Comparison of ENCODE assay signal across 25 cellular contexts in the genomic region with DNA sequence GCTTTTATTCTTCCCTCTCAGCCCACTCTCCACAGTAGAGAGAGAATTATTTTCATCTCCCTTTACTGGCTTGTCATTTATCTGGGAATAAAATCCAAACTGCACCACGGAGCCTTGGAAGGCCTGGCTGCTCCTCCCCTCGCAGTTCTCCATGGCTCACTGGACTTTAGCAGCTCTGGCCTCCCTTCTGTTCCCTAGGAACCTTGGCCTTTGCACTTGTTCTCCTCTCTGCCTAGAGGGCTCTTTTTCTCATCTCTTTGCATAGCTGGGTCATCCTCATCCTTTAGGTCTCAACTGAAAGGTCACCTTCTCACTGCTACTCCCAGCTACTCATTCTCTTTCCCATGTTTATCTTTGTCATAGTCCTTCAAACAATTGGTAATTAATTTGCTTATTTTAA.
"Had no signal": no experiment of that assay in that cellular context is flagged by ENCODE, and none has a peak within 500 bp of the region (broad histone marks: within the 10 kb centered on the region; RNA-seq: fewer than 3 reads in every experiment).

No MANE protein-coding gene starts in this region.

- H3K4me1 ChIP-seq: gastrocnemius medialis, pancreas, thyroid gland had no signal

- H3K4me2 ChIP-seq: smooth muscle cell had no signal

- H3K27ac ChIP-seq: epithelial cell of prostate, gastrocnemius medialis, pancreas, stomach, thyroid gland had no signal

- H3K27ac Mint-ChIP-seq: endodermal cell; mesothelial cell of epicardium; naive thymus-derived CD4-positive, alpha-beta T cell; nephron had no signal

- ATAC-seq: esophagus mucosa; gastrocnemius medialis; left lobe of liver; mucosa of descending colon; naive thymus-derived CD4-positive, alpha-beta T cell; pancreas; sciatic nerve had no signal

- H3K27me3 Mint-ChIP-seq: naive thymus-derived CD4-positive, alpha-beta T cell had no signal

- DNase-seq: effector CD8-positive, alpha-beta T cell; endodermal cell; foreskin fibroblast; gastrocnemius medialis; mesenchymal stem cell; mucosa of descending colon; naive thymus-derived CD4-positive, alpha-beta T cell; pancreas; stimulated activated CD4-positive, alpha-beta T cell treated with anti-CD3 and anti-CD28 coated beads, Interleukin-12 subunit alpha, Interleukin-12 subunit beta, amount 100 ng/mL, for 4 hours; stimulated activated CD4-positive, alpha-beta T cell treated with anti-CD3 and anti-CD28 coated beads, Interleukin-1b, Interleukin-23, amount 100 ng/mL, for 48 hours; stimulated activated CD4-positive, alpha-beta T cell treated with anti-CD3 and anti-CD28 coated beads, Interleukin-4, amount 100 ng/mL, for 1 hour; stimulated activated CD8-positive, alpha-beta memory T cell treated with anti-CD3 and anti-CD28 coated beads, Interleukin-4, amount 100 ng/mL, for 48 hours; stimulated activated naive CD4-positive, alpha-beta T cell treated with Interleukin-2 at 50 U/mL for 16 hours; stomach; thyroid gland; trophoblast cell had no signal

- FAIRE-seq: colon, keratinocyte, pancreas had no signal

- H3K4me3 ChIP-seq: gastrocnemius medialis, mucosa of descending colon, pancreas, smooth muscle cell, stomach, thyroid gland had no signal

- H3K36me3 ChIP-seq: gastrocnemius medialis, pancreas, thyroid gland had no signal

- H3K4me3 Mint-ChIP-seq: endodermal cell; mesothelial cell of epicardium; naive thymus-derived CD4-positive, alpha-beta T cell; nephron had no signal

- H3K9me3 Mint-ChIP-seq: mesothelial cell of epicardium, nephron had no signal

- H3K4me1 Mint-ChIP-seq: mesothelial cell of epicardium, nephron had no signal

- H3K9me3 ChIP-seq: gastrocnemius medialis, mucosa of descending colon, pancreas, stomach, thyroid gland had no signal

- H3K27me3 ChIP-seq: gastrocnemius medialis, pancreas, stomach, thyroid gland had no signal
